In the genomic region with DNA sequence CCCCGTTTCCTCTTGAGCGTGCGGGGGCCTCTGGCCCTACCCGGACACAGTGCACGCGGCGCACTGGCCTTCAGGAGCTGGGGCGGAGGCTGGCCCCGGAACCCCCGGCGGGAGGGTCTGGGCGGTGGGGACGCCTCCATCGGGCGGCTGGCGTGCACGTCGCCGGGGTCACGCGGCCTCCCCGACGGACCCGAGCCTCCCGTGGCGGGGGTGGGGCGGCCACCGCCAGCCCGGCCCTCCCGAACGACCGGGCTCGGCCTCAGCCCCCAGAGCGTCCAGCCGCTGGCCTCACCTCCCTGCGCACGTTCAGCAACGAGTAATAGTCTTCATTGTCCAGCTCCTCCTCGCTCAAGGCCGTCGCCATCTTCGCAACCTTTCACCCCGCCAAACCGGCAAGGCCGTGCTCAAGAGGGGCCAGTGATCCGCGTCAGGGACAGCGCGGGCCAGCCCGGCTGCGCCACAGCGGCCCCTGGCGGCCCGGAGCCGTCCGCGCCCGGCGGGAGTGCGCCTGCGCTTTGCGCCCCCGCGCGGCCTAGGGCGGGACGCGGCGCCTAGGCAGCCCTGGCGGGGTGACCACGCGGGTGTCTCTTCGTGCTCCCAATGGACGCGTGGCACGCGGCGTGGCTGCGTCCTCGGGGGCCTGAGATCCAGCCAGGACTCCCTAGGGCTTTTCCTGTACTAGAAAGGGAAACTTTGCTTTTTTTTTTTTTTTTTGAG, we compare ENCODE assay signal across 8 cellular contexts. TPM values are rescaled to one million over a fixed set of nuclear protein-coding genes. Genes with fewer than 3 reads are reported as not detected.
A peak's percentile ranks its signal among the peaks of the same experiment; 100 is the strongest.
DNase-seq lines count a peak whose midpoint lies in the region; FAIRE-seq and TF ChIP-seq lines count a peak whose summit lies in the region.

TSS of gene DNAJC11 (minus strand) at position 380 of the 717 bp plus-strand sequence. CDS start at position 364, 16 bp downstream.

- H3K27me3 Mint-ChIP-seq in neural crest cell (ENCODE audit: low read depth): peaks cover 6% of the 10 kb centered on the region

- peak within 1 kb of the TSS; percentile 93 for H3K4me3 Mint-ChIP-seq in neural crest cell

- peak within 1 kb of the TSS; percentile 90 to 94 for H3K9ac ChIP-seq in stomach smooth muscle (ENCODE audit: low read length in 2 of 2)

- TF ChIP-seq CTCF in foreskin fibroblast (IDR thresholded peaks at IDR 0.05; ENCODE audit: low read depth, low read length) (peak; percentile 47), neural crest cell (conservative IDR thresholded peaks at IDR 0.05) (peak; percentile 96)

- H3K9me3 ChIP-seq in stomach smooth muscle (ENCODE audit: control insufficient read depth in 2 of 2, low read length in 2 of 2): no peaks in the 10 kb centered on the region

- peak within 1 kb of the TSS; percentile 60 for H3K27ac ChIP-seq in stomach smooth muscle (ENCODE audit: low read length)

- H3K27ac Mint-ChIP-seq in neural crest cell (ENCODE audit: unreplicated experiment): peak within 1 kb of the TSS; percentile 98

- 0 out of 2 replicates have a peak, but pooled peaks have one; percentile 43 for TF ChIP-seq POLR2A in H54 (IDR thresholded peaks at IDR 0.05; ENCODE audit: low read depth, low read length)

- H3K9me3 Mint-ChIP-seq in neural crest cell: no peaks in the 10 kb centered on the region

- peaks cover 22% of the 10 kb centered on the region for H3K4me1 Mint-ChIP-seq in neural crest cell

- H3K27me3 ChIP-seq in stomach smooth muscle (ENCODE audit: control insufficient read depth in 1 of 2, insufficient read depth in 2 of 2, low read length in 2 of 2): no peaks in the 10 kb centered on the region

- H3K4me1 ChIP-seq in stomach smooth muscle (ENCODE audit: control insufficient read depth, insufficient read depth, low read length): peaks cover 25% of the 10 kb centered on the region

- no peaks in the 10 kb centered on the region for H3K36me3 ChIP-seq in stomach smooth muscle (ENCODE audit: control insufficient read depth in 2 of 2, insufficient read depth in 2 of 2, low read length in 2 of 2)

- FAIRE-seq in H54 (lab: Jason Lieb, UNC): no peak

- no peaks in the 10 kb centered on the region for H3K36me3 Mint-ChIP-seq in neural crest cell (ENCODE audit: low read depth)

- H3K4me3 ChIP-seq in foreskin fibroblast (ENCODE audit: low read depth in 1 of 2, low read length in 2 of 2) (peak within 1 kb of the TSS; percentile 93 to 97), stomach smooth muscle (ENCODE audit: low read length in 2 of 2) (peak within 1 kb of the TSS; percentile 97)

- DNase-seq in G401 (ENCODE audit: low spot score): peak; percentile 86
- peak; percentile 68 for DNase-seq in H54 (ENCODE audit: insufficient read length, low spot score)
- DNase-seq in LoVo (ENCODE audit: low spot score): peak; percentile 92
- peak; percentile 75 to 86 for DNase-seq in SHP77 (lab: John Stamatoyannopoulos, UW)
- DNase-seq in activated gamma-delta T cell (lab: John Stamatoyannopoulos, UW): peak; percentile 83
- peak; percentile 85 to 95 for DNase-seq in foreskin fibroblast
- DNase-seq in neural crest cell (ENCODE audit: low read depth, low spot score): peak; percentile 88

- in situ Hi-C loops in G401 (cut with HindIII; ENCODE audit: low sequenced_read_pairs): no loop called here

RNA-seq across cellular contexts. Expression of gene DNAJC11, which starts in this region (rescaled TPM):
- 68.0 and 88.7 TPM in 2 replicates for total RNA-seq in G401 (2014; rRNA removed; shearing (Covaris generic))
- total RNA-seq in neural crest cell: 82.5 and 86.6 TPM in 2 replicates

Comparison
In these comparisons a context has a peak if more than half of its experiments do, and no peak if none do; other contexts are left out.
1. Peak in every context shown above with its lines: DNase-seq, H3K4me3 ChIP-seq and H3K27ac ChIP-seq.